ENCODE assay signal across 21 cellular contexts in the genomic region with DNA sequence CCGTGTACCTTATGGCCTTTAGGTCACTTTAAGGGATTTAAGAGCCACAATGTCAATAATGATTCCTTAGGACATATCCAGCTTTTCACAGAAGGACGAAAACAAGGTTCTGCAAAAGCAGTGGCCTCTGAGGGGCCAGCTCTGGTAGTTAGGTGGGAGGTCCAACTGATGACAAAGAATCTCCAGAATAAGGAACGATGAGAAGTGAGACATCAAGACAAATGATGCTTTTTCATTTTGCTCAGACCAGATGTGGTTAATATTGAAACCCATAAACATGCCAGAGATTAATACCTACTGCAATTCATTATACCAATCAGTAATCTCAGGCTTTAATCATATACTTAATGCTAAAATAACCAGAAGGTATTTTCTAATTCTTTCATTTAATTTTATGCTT. TPM values are rescaled to one million over a fixed set of nuclear protein-coding genes. Genes with fewer than 3 reads are reported as not detected.
DNase-seq lines count a peak whose midpoint lies in the region; ATAC-seq lines count a peak whose summit lies in the region.
"Had no signal": no experiment of that assay in that cellular context is flagged by ENCODE, and none has a peak within 500 bp of the region (broad histone marks: within the 10 kb centered on the region; RNA-seq: fewer than 3 reads in every experiment).

No MANE protein-coding gene starts in this region.

- H3K9me3 Mint-ChIP-seq in activated naive CD8-positive, alpha-beta T cell treated with anti-CD3 and anti-CD28 coated beads, Interleukin-2, amount 50 U/mL, for 24 hours: no peaks in the 10 kb centered on the region
- no peaks in the 10 kb centered on the region for H3K9me3 Mint-ChIP-seq in activated naive CD8-positive, alpha-beta T cell treated with anti-CD3 and anti-CD28 coated beads for 36 hours
- H3K9me3 Mint-ChIP-seq: CD8-positive, alpha-beta memory T cell; GM23338 had no signal

- H3K36me3 Mint-ChIP-seq in activated naive CD8-positive, alpha-beta T cell treated with anti-CD3 and anti-CD28 coated beads, Interleukin-2, amount 50 U/mL, for 24 hours (ENCODE audit: low read depth): no peaks in the 10 kb centered on the region
- H3K36me3 Mint-ChIP-seq in activated naive CD8-positive, alpha-beta T cell treated with anti-CD3 and anti-CD28 coated beads for 36 hours: no peaks in the 10 kb centered on the region
- H3K36me3 Mint-ChIP-seq: CD4-positive, CD25-positive, alpha-beta regulatory T cell; CD8-positive, alpha-beta memory T cell had no signal

- H3K27me3 Mint-ChIP-seq in activated naive CD8-positive, alpha-beta T cell treated with anti-CD3 and anti-CD28 coated beads, Interleukin-2, amount 50 U/mL, for 24 hours: peaks cover 7% of the 10 kb centered on the region
- peaks cover 23% of the 10 kb centered on the region for H3K27me3 Mint-ChIP-seq in activated naive CD8-positive, alpha-beta T cell treated with anti-CD3 and anti-CD28 coated beads for 36 hours
- H3K27me3 Mint-ChIP-seq: CD4-positive, CD25-positive, alpha-beta regulatory T cell had no signal

- no peak overlapping the region for H3K4me3 Mint-ChIP-seq in activated naive CD8-positive, alpha-beta T cell treated with anti-CD3 and anti-CD28 coated beads, Interleukin-2, amount 50 U/mL, for 24 hours
- H3K4me3 Mint-ChIP-seq in activated naive CD8-positive, alpha-beta T cell treated with anti-CD3 and anti-CD28 coated beads for 36 hours: no peak overlapping the region
- H3K4me3 Mint-ChIP-seq: CD4-positive, CD25-positive, alpha-beta regulatory T cell; CD8-positive, alpha-beta memory T cell; GM23338 had no signal

- no peak overlapping the region for H3K27ac Mint-ChIP-seq in activated naive CD8-positive, alpha-beta T cell treated with anti-CD3 and anti-CD28 coated beads, Interleukin-2, amount 50 U/mL, for 24 hours
- H3K27ac Mint-ChIP-seq in activated naive CD8-positive, alpha-beta T cell treated with anti-CD3 and anti-CD28 coated beads for 36 hours: no peak overlapping the region
- H3K27ac Mint-ChIP-seq: CD4-positive, CD25-positive, alpha-beta regulatory T cell; CD8-positive, alpha-beta memory T cell; GM23338 had no signal

- ATAC-seq in activated naive CD8-positive, alpha-beta T cell treated with anti-CD3 and anti-CD28 coated beads, Interleukin-2, amount 50 U/mL, for 24 hours: peak; percentile 43
- peak; percentile 46 for ATAC-seq in stimulated activated naive CD8-positive, alpha-beta T cell treated with anti-CD3 and anti-CD28 coated beads, Interleukin-15, Interleukin-2, amounts not matched to agents 100 U/mL and 50 U/mL, for 24 hours
- no peak for ATAC-seq in HG02981 (IDR thresholded peaks at IDR 0.05; ENCODE audit: unreplicated experiment)
- ATAC-seq: GM23338 had no signal

- H3K4me1 Mint-ChIP-seq in activated naive CD8-positive, alpha-beta T cell treated with anti-CD3 and anti-CD28 coated beads, Interleukin-2, amount 50 U/mL, for 24 hours: no peaks in the 10 kb centered on the region
- H3K4me1 Mint-ChIP-seq in activated naive CD8-positive, alpha-beta T cell treated with anti-CD3 and anti-CD28 coated beads for 36 hours: peaks cover 8% of the 10 kb centered on the region
- H3K4me1 Mint-ChIP-seq: CD4-positive, CD25-positive, alpha-beta regulatory T cell; GM23338 had no signal

- DNase-seq in activated naive CD8-positive, alpha-beta T cell treated with anti-CD3 and anti-CD28 coated beads, Interleukin-2, amount 50 U/mL, for 24 hours: no peak
- no peak for DNase-seq in activated naive CD8-positive, alpha-beta T cell treated with anti-CD3 and anti-CD28 coated beads for 36 hours
- peak; percentile 17 for DNase-seq in amniotic epithelial cell (ENCODE audit: low read depth)
- DNase-seq in stimulated activated naive CD8-positive, alpha-beta T cell treated with anti-CD3 and anti-CD28 coated beads, Interleukin-15, Interleukin-2, amounts not matched to agents 100 U/mL and 50 U/mL, for 24 hours: no peak
- DNase-seq in NCI-H345 treated with DMSO at 0.1 percent for 48 hours (lab: John Stamatoyannopoulos, UW; ENCODE audit: unreplicated experiment): no peak
- DNase-seq in activated gamma-delta T cell (lab: John Stamatoyannopoulos, UW): no peak
- DNase-seq: 8988T; BE2C; C1 segment of cervical spinal cord; CD4-positive, CD25-positive, alpha-beta regulatory T cell; CD8-positive, alpha-beta memory T cell; COR-L47; DMS 273 treated with DMSO at 0.1 percent for 48 hours; DMS53; DND-41; EL; HCEC 1CT had no signal

RNA-seq across cellular contexts. Expression of gene C6orf58, which starts 1.9 kb away (rescaled TPM):
- total RNA-seq in activated naive CD8-positive, alpha-beta T cell treated with anti-CD3 and anti-CD28 coated beads for 36 hours: under 1 TPM in 1 of 2 experiments, not detected in 1; 0.18 TPM
- total RNA-seq: CD4-positive, CD25-positive, alpha-beta regulatory T cell; CD8-positive, alpha-beta memory T cell; G401; GM23338; HT-29 had no signal
